In genomic region chr7:36112969-36113368, GRCh38 we compare ENCODE assay signal across 22 cellular contexts. TPM values are rescaled to one million over a fixed set of nuclear protein-coding genes. Genes with fewer than 3 reads are reported as not detected.
DNase-seq lines count a peak whose midpoint lies in the region; ATAC-seq, FAIRE-seq and TF ChIP-seq lines count a peak whose summit lies in the region.
"Had no signal": no experiment of that assay in that cellular context is flagged by ENCODE, and none has a peak within 500 bp of the region (broad histone marks: within the 10 kb centered on the region; RNA-seq: fewer than 3 reads in every experiment).

No MANE protein-coding gene starts in this region.

- H3K9me3 ChIP-seq in K562 (replicated peaks; ENCODE audit: control insufficient read depth, insufficient read depth, low read depth, low read length) = no peaks in the 10 kb centered on the region
- H3K9me3 ChIP-seq: BLaER1, HAP-1 had no signal

- peaks cover 4% of the 10 kb centered on the region; the same call in 1 of the 2 replicates for H3K9me3 Mint-ChIP-seq in HFFc6
- H3K9me3 Mint-ChIP-seq: CD8-positive, alpha-beta T cell had no signal

- peaks cover 2 to 4% of the 10 kb centered on the region in 2 experiments; a peak in 2 of 5 replicates for H3K4me1 ChIP-seq in K562 (replicated peaks in 1 of 2; ENCODE audit: control insufficient read depth in 2 of 2, insufficient read depth in 2 of 2, low read length in 2 of 2)
- H3K4me1 ChIP-seq: HAP-1 had no signal

- no peaks in the 10 kb centered on the region; the same call in 1 of the 2 replicates for H4K20me1 ChIP-seq in K562 (replicated peaks; ENCODE audit: control insufficient read depth, insufficient read depth, low read length)
- H4K20me1 ChIP-seq: BLaER1 had no signal

- POLR2A ChIA-PET in K562 (lab: Yijun Ruan, JAX) = interaction anchor here (0.9 kb wide), 1 partner anchor 9 kb away, joined by 3 read pairs; no protein-coding TSS in a partner anchor

- H3K4me3 Mint-ChIP-seq in HFFc6 = no peak overlapping the region
- H3K4me3 Mint-ChIP-seq: B cell; CD8-positive, alpha-beta T cell had no signal

- H3K4me1 Mint-ChIP-seq in HFFc6 (ENCODE audit: low read depth) = peaks cover 40% of the 10 kb centered on the region
- H3K4me1 Mint-ChIP-seq: B cell had no signal

- in situ Hi-C loops in K562 (cut with MboI) = no loop called here

- no peak overlapping the region for H3K4me3 ChIP-seq in K562
- H3K4me3 ChIP-seq: BLaER1, GM12878, HAP-1 had no signal

- BruUV-seq in K562 (replicated peaks; lab: Mats Ljungman, UMichigan) = no TSS peak

- WGBS in K562 (ENCODE audit: insufficient coverage, low coverage, missing lambda C conversion rate) = 0% methylated on average over 2 of the region's 2 CpGs

- H3K27me3 Mint-ChIP-seq in HFFc6 (ENCODE audit: insufficient read depth) = no peaks in the 10 kb centered on the region

- H3K27ac ChIP-seq in K562 (ENCODE audit: extremely low read depth, low read depth, low read length) = no peak overlapping the region
- H3K27ac ChIP-seq: BLaER1, C4-2B had no signal

- no peaks in the 10 kb centered on the region for H3K36me3 ChIP-seq in K562 (ENCODE audit: control insufficient read depth, insufficient read depth, low read length)
- H3K36me3 ChIP-seq: BLaER1, HAP-1 had no signal

- H3K27me3 ChIP-seq in K562 (ENCODE audit: control insufficient read depth in 2 of 2, insufficient read depth in 2 of 2, low read length in 2 of 2) = peaks cover 14 to 19% of the 10 kb centered on the region in 2 experiments; a peak in 4 of 5 replicates
- H3K27me3 ChIP-seq: BLaER1 had no signal

- no peak overlapping the region for H2AFZ ChIP-seq in K562 (ENCODE audit: low read depth, low read length)

- H3K36me3 Mint-ChIP-seq in HFFc6 (ENCODE audit: low read depth) = no peaks in the 10 kb centered on the region
- H3K36me3 Mint-ChIP-seq: CD4-positive, CD25-positive, alpha-beta regulatory T cell; CD8-positive, alpha-beta T cell had no signal

- no peak overlapping the region for H3K27ac Mint-ChIP-seq in HFFc6
- H3K27ac Mint-ChIP-seq: B cell; CD4-positive, CD25-positive, alpha-beta regulatory T cell; CD8-positive, alpha-beta T cell had no signal

- FAIRE-seq in HTR-8/SVneo (lab: Jason Lieb, UNC) (peak; percentile 44), K562 (lab: Jason Lieb, UNC) (no peak)
- FAIRE-seq: D721Med, GM12878, GM19239, H54 had no signal

- no peaks in the 10 kb centered on the region for H3K9me1 ChIP-seq in K562 (ENCODE audit: control insufficient read depth, insufficient read depth, low read length)

- no peaks in the 10 kb centered on the region for H3K79me2 ChIP-seq in K562 (ENCODE audit: control insufficient read depth, insufficient read depth, low read length)

- CTCF ChIA-PET in K562 (lab: Yijun Ruan, JAX; ENCODE audit: low intra/inter-chr PET ratio) = no interaction called here

- DNase-seq in HTR-8/SVneo (ENCODE audit: insufficient read length, low spot score) (no peak), SK-N-DZ (ENCODE audit: low spot score) (peak; percentile 57), K562 (ENCODE audit: extremely low read depth in 1 of 4, low spot score in 3 of 4) (no peak), COR-L47 (lab: John Stamatoyannopoulos, UW) (no peak), cerebellar nuclear complex (lab: John Stamatoyannopoulos, UW) (no peak), HFFc6 (no peak)
- DNase-seq: CD4-positive, CD25-positive, alpha-beta regulatory T cell; CD8-positive, alpha-beta T cell; DMS 273 treated with DMSO at 0.1 percent for 48 hours; DMS79; EL; GDM1; GOT3 had no signal

- TF ChIP-seq CTCF in K562 (IDR thresholded peaks at IDR 0.05 in 2 of 3, conservative IDR thresholded peaks at IDR 0.05 in 1 of 3; ENCODE audit: insufficient read depth in 2 of 3, low read depth in 1 of 3, low read length in 3 of 3) = no peak
- TF ChIP-seq CTCF in HFFc6 (IDR thresholded peaks at IDR 0.05) = no peak

- no peak for ATAC-seq in K562
- ATAC-seq in GM21526 (IDR thresholded peaks at IDR 0.05; ENCODE audit: low FRiP score, unreplicated experiment) = no peak
- ATAC-seq: CD8-positive, alpha-beta T cell; GM12878 had no signal

- no peak for TF ChIP-seq POLR2A in K562 (conservative IDR thresholded peaks at IDR 0.05)

- no peak overlapping the region for H3K9ac ChIP-seq in K562 (ENCODE audit: insufficient read depth in 1 of 2, low read depth in 2 of 2, low read length in 2 of 2)
- H3K9ac ChIP-seq: BLaER1 had no signal

- no peak for TF ChIP-seq EP300 in K562 (IDR thresholded peaks at IDR 0.05; ENCODE audit: low read length)

- no peak overlapping the region for H3K4me2 ChIP-seq in K562 (ENCODE audit: insufficient read depth, low read length)
- H3K4me2 ChIP-seq: BLaER1 had no signal

- intact Hi-C loops in K562 (cut with micrococcal nuclease) = no loop called here

- TF ChIP-seq RAD21 in K562 (CRISPR knock-in tag; conservative IDR thresholded peaks at IDR 0.05 in 1 of 2, IDR thresholded peaks at IDR 0.05 in 1 of 2) = no peak

TF ChIP-seq in K562, 482 proteins besides CTCF, POLR2A, EP300 and RAD21:
- TF ChIP-seq KLF16 (IDR thresholded peaks at IDR 0.05) (0 out of 2 replicates have a peak, but pooled peaks have one; percentile 7), TAL1 (IDR thresholded peaks at IDR 0.05) (peak; percentile 11; the same call in 1 of the 2 replicates), ZNF699 (CRISPR knock-in tag; IDR thresholded peaks at IDR 0.05; ENCODE audit: insufficient replicate concordance) (no peak), CBFA2T3 (IDR thresholded peaks at IDR 0.05) (peak; percentile 44)

RNA-seq across cellular contexts. Expression of gene EEPD1, which starts 40.1 kb away (rescaled TPM):
- 3.6 and 4.0 TPM in 2 replicates for polyA plus RNA-seq in SK-N-DZ (2014; cell fraction: cytosol; rRNA removed)
- polyA plus RNA-seq in SK-N-DZ (2014; cell fraction: nucleus; rRNA removed) = 5.8 and 9.8 TPM in 2 replicates
- total RNA-seq in K562 (2011; cell fraction: chromatin; rRNA removed; ENCODE audit: low replicate concordance) = 0.77 and 1.5 TPM in 2 replicates
- 1.3 and 1.5 TPM in 2 replicates for total RNA-seq in K562 (2011; cell fraction: nucleolus; rRNA removed)
- 1.0 and 1.2 TPM in 2 replicates for total RNA-seq in K562 (2011; cell fraction: nucleoplasm; rRNA removed)
- total RNA-seq in K562 (2014; rRNA removed) (0.78 and 1.5 TPM in 2 replicates), K562 (2014; rRNA removed; fragmentation: Illumina TruSeq; extraction: Trizol) (0.38 and 0.84 TPM in 2 replicates), K562 (2015; rRNA removed; fragmentation: Illumina TruSeq; extraction: Trizol) (0.68 and 0.76 TPM in 2 replicates), K562 (2021) (0.71 and 1.9 TPM in 2 replicates)
- polyA plus RNA-seq in K562 (2011; rRNA removed) (0.33 and 0.42 TPM in 2 replicates), K562 (2014; fragmentation: Illumina TruSeq; extraction: Trizol) (0.70 and 0.75 TPM in 2 replicates), K562 (2014; fragmentation: Nextera tagmentation; extraction: Ambion mirVana) (under 1 TPM in 1 of 2 experiments, not detected in 1; 0.01 TPM), K562 (2014; rRNA removed) (0.85 and 1.1 TPM in 2 replicates)
- 0.22 and 0.52 TPM in 2 replicates for polyA plus RNA-seq in K562 (2011; cell fraction: cytosol; rRNA removed)
- 0.67 and 0.71 TPM in 2 replicates for polyA plus RNA-seq in K562 (2011; cell fraction: nucleus; rRNA removed)
- polyA plus RNA-seq in K562 (2012) = 0.72 and 0.91 TPM in 2 replicates
- polyA minus RNA-seq in K562 (2011; rRNA and poly(A)+ RNA removed) = 0.21 and 0.46 TPM in 2 replicates
- 0.82 TPM in 1 of 2 replicates, not detected in the other for polyA minus RNA-seq in K562 (2011; cell fraction: cytosol; rRNA and poly(A)+ RNA removed)
- polyA minus RNA-seq in K562 (2011; cell fraction: nucleus; rRNA and poly(A)+ RNA removed) = 0.81 and 1.1 TPM in 2 replicates
- 1 to 10 TPM in 5 of 6 experiments, under 1 TPM in 1; 0.95 to 2.7 (median 1.5) TPM for total RNA-seq in HFFc6 (2021; fragmentation: NEBNext Ultra II Directional; extraction: Animal tissue kit (Norgen Biotek cat#: 25700))
